Comparison of ENCODE assay signal across 18 cellular contexts in the genomic region with DNA sequence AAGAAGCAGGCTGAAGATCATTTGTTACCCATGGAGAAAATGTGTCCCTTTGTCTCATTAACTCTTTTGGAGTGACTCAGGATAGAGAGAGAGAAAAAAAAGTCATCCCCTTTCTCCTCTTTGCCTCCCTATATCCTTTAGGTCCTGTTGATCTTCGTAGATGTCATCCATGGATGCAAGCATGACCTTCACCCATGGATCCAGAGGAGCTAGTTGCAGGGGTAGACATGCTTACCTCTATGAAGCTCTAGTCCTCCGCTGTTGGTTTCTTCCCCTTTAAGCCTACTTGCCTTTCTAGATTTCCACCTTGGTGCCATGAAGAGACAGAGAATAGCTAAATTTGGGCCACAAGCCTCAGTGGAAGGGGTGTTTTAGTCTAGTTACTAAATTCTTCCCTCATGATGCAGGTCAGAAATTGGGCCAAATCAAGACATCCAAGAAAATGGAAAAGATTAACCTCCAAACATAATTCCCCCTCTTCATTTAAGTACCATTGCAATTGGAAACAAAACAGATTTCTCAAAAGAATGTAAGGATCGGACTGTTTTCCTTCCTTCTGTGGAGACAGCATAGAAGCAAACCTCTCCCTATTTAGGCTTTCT.
A peak's percentile ranks its signal among the peaks of the same experiment; 100 is the strongest.
DNase-seq lines count a peak whose midpoint lies in the region; ATAC-seq, FAIRE-seq and TF ChIP-seq lines count a peak whose summit lies in the region.
"Had no signal": no experiment of that assay in that cellular context is flagged by ENCODE, and none has a peak within 500 bp of the region (broad histone marks: within the 10 kb centered on the region; RNA-seq: fewer than 3 reads in every experiment).

No MANE protein-coding gene starts in this region.

- FAIRE-seq in pancreas (lab: Jason Lieb, UNC): no peak

- H3K9ac ChIP-seq in HCT116 (ENCODE audit: low read length): no peak overlapping the region

- no peak for TF ChIP-seq RAD21 in HCT116 (IDR thresholded peaks at IDR 0.05; ENCODE audit: low read depth)

- H4K20me1 ChIP-seq in HCT116 (ENCODE audit: insufficient read depth): no peaks in the 10 kb centered on the region

- CTCF ChIA-PET in HCT116 (lab: Charles Lee): no interaction called here

- no peak for TF ChIP-seq POLR2A in HCT116 (IDR thresholded peaks at IDR 0.05; ENCODE audit: borderline replicate concordance, extremely low read depth, insufficient read depth, insufficient read length)

- H3K36me3 ChIP-seq in HCT116 (ENCODE audit: control insufficient read depth in 1 of 2, insufficient read depth in 2 of 2, low read length in 2 of 2) (no peaks in the 10 kb centered on the region), pancreas (no peaks in the 10 kb centered on the region)
- H3K36me3 ChIP-seq: heart right ventricle, Peyer's patch had no signal

- no peaks in the 10 kb centered on the region for H3K9me2 ChIP-seq in HCT116 (ENCODE audit: insufficient read depth)

- in situ Hi-C loops in SK-MEL-5 (cut with HindIII; ENCODE audit: low pct_unique_long_range_greater_than_20kb, low sequenced_read_pairs): no loop called here

- 68 to 70% methylated on average over 3 of the region's 3 CpGs for WGBS in pancreas, 2 donors

- intact Hi-C loops in HCT116 (cut with micrococcal nuclease) (no loop called here), pancreas (cut with DNase I) (no loop called here)

- TF ChIP-seq CTCF in HCT116 (IDR thresholded peaks at IDR 0.05 in 2 of 3, conservative IDR thresholded peaks at IDR 0.05 in 1 of 3; ENCODE audit: borderline replicate concordance in 1 of 3, insufficient read depth in 1 of 3, low read depth in 2 of 3, low read length in 2 of 3) (no peak), fibroblast of villous mesenchyme (IDR thresholded peaks at IDR 0.05; ENCODE audit: insufficient read depth, low read depth, low read length) (no peak), pancreas (IDR thresholded peaks at IDR 0.05) (no peak)

- RAD21 ChIA-PET in HCT116 (lab: Charles Lee; ENCODE audit: low non-redundant PET in 1 of 2, low total read pairs in 2 of 2, uncharacterized antibody in 2 of 2, unreplicated experiment in 2 of 2): no interaction called here

- no peak overlapping the region for H3K27ac ChIP-seq in HCT116 (ENCODE audit: low read depth, low read length)
- no peak overlapping the region for H3K27ac ChIP-seq in pancreas
- H3K27ac ChIP-seq: body of pancreas, C4-2B, heart right ventricle, Peyer's patch had no signal

- H3K4me3 ChIP-seq in HCT116 (replicated peaks in 1 of 2; ENCODE audit: low read depth in 1 of 2, low read length in 2 of 2): no peak overlapping the region
- no peak overlapping the region for H3K4me3 ChIP-seq in fibroblast of villous mesenchyme (ENCODE audit: low read depth, low read length)
- H3K4me3 ChIP-seq in pancreas: no peak overlapping the region
- H3K4me3 ChIP-seq: body of pancreas, heart right ventricle, Peyer's patch had no signal

- H3K9me3 ChIP-seq in HCT116 (ENCODE audit: control insufficient read depth in 1 of 2, insufficient read depth in 1 of 2, low read depth in 1 of 2, low read length in 2 of 2) (peaks cover 38 to 40% of the 10 kb centered on the region in 2 experiments; a peak in 3 of 4 replicates), pancreas (no peaks in the 10 kb centered on the region)

- ATAC-seq in HCT116 (no peak), HG03442 (IDR thresholded peaks at IDR 0.05; ENCODE audit: unreplicated experiment) (no peak), pancreas (no peak), GM18868 (IDR thresholded peaks at IDR 0.05; ENCODE audit: unreplicated experiment) (no peak)
- ATAC-seq: activated T-helper 17 cell treated with anti-CD3 and anti-CD28 coated beads, Interleukin-2, amount 50 U/mL, for 72 hours; body of pancreas; heart right ventricle; left ventricle myocardium superior; sciatic nerve had no signal

- DNase-seq in CMK (ENCODE audit: low read depth): peak; percentile 20
- peak; percentile 8 for DNase-seq in HCT116 (ENCODE audit: low read depth, low spot score)
- DNase-seq in SK-MEL-5 (ENCODE audit: low read depth, low spot score): peak; percentile 4
- peak; percentile 14 for DNase-seq in fibroblast of villous mesenchyme (ENCODE audit: low read depth)
- DNase-seq in stimulated activated CD4-positive, alpha-beta T cell treated with anti-CD3 and anti-CD28 coated beads, Interleukin-15, amount 100 ng/mL, for 24 hours: no peak
- no peak for DNase-seq in pancreas
- DNase-seq: activated CD4-positive, alpha-beta T cell treated with anti-CD3 and anti-CD28 coated beads, Interleukin-2, amount 50 U/mL, for 4 hours; body of pancreas; heart right ventricle; left ventricle myocardium superior; NCI-H226; nephron progenitor cell; Peyer's patch had no signal

- H3K27me3 ChIP-seq in HCT116 (ENCODE audit: insufficient read depth, low read length) (no peaks in the 10 kb centered on the region), pancreas (no peaks in the 10 kb centered on the region)
- H3K27me3 ChIP-seq: body of pancreas, heart right ventricle, Peyer's patch had no signal

- H3K4me1 ChIP-seq in HCT116 (ENCODE audit: control insufficient read depth in 1 of 2, insufficient read depth in 2 of 2, low read length in 2 of 2): no peaks in the 10 kb centered on the region
- H3K4me1 ChIP-seq in pancreas: no peaks in the 10 kb centered on the region
- H3K4me1 ChIP-seq: body of pancreas, heart right ventricle, Peyer's patch had no signal

- BruUV-seq in HCT116 (replicated peaks; lab: Mats Ljungman, UMichigan): no TSS peak

- no peak overlapping the region for H3K4me2 ChIP-seq in HCT116 (ENCODE audit: low read length)

- POLR2A ChIA-PET in HCT116 (lab: Charles Lee): no interaction called here

- H3K79me2 ChIP-seq in HCT116 (ENCODE audit: insufficient read depth, low read length): no peaks in the 10 kb centered on the region

- H2AFZ ChIP-seq in HCT116 (ENCODE audit: low read depth, low read length, poor library complexity, severe bottlenecking): no peak overlapping the region

TF ChIP-seq in HCT116, 20 proteins besides CTCF, POLR2A, EP300 and RAD21:
- TF ChIP-seq CBX3 (IDR thresholded peaks at IDR 0.05; ENCODE audit: low read depth) (peak; percentile 26; the same call in 1 of the 2 replicates), MAX (IDR thresholded peaks at IDR 0.05) (no peak)

Comparison
In these comparisons a context has a peak if more than half of its experiments do, and no peak if none do; other contexts are left out.
1. DNase-seq: peak in CMK (single experiment), HCT116 (single experiment), SK-MEL-5 (single experiment) and fibroblast of villous mesenchyme (single experiment); none in stimulated activated CD4-positive, alpha-beta T cell treated with anti-CD3 and anti-CD28 coated beads, Interleukin-15, amount 100 ng/mL, for 24 hours (single experiment) and pancreas (0 of 6).